In the genomic region with DNA sequence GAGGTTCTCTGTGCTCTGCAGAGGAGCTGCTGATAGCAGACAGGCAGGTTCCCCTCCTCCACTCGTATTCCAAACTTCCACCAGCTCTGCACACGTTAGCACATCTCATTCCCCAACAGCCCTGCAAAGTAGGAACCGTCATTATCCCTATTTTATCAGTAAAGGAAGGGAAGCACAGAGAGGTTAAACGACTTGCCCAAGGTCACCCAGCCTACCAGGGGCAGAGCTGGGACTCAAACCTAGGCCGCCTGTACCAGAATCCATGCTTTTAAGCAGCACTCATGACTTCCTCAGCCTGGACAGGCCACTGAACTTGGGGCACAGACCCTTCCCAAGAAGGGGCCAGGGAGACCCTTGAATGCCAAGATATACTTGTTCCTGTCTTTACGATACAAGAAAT, we compare ENCODE assay signal across 22 cellular contexts.
"Had no signal": no experiment of that assay in that cellular context is flagged by ENCODE, and none has a peak within 500 bp of the region (broad histone marks: within the 10 kb centered on the region; RNA-seq: fewer than 3 reads in every experiment).

No MANE protein-coding gene starts in this region.

- H3K36me3 ChIP-seq: neural progenitor cell, ovary, thoracic aorta had no signal

- H3K27ac ChIP-seq: neural progenitor cell, ovary, right atrium auricular region, skin epidermis, suprapubic skin, thoracic aorta, tibial artery, vagina had no signal

- H3K4me2 ChIP-seq: neural progenitor cell had no signal

- H3K9ac ChIP-seq: neural progenitor cell had no signal

- H2AFZ ChIP-seq: neural progenitor cell had no signal

- H3K4me1 ChIP-seq: tibial artery had no signal

- H3K4me3 ChIP-seq: lung, neural progenitor cell, ovary, right atrium auricular region, skin epidermis, suprapubic skin, thoracic aorta, tibial artery, vagina had no signal

- H3K27me3 ChIP-seq: neural progenitor cell, ovary, right atrium auricular region, suprapubic skin, vagina had no signal

- FAIRE-seq: keratinocyte had no signal

- ATAC-seq: left cardiac atrium; natural killer cell; sciatic nerve; stimulated activated effector memory CD8-positive, alpha-beta T cell treated with anti-CD3 and anti-CD28 coated beads, Interleukin-12 subunit alpha, Interleukin-12 subunit beta, amount 100 ng/mL, for 72 hours had no signal

- H3K9me3 ChIP-seq: ovary, right atrium auricular region, suprapubic skin, thoracic aorta, tibial artery, vagina had no signal

- DNase-seq: hippocampal formation; kidney glomerular epithelial cell; left cardiac atrium; mesendoderm; naive B cell; natural killer cell; nephron progenitor cell; ovary; stimulated activated CD4-positive, alpha-beta T cell treated with anti-CD3 and anti-CD28 coated beads, Interleukin-4, amount 100 ng/mL, for 24 hours; stimulated activated naive CD4-positive, alpha-beta T cell; tibial artery; trophoblast cell had no signal
